In the genomic region with DNA sequence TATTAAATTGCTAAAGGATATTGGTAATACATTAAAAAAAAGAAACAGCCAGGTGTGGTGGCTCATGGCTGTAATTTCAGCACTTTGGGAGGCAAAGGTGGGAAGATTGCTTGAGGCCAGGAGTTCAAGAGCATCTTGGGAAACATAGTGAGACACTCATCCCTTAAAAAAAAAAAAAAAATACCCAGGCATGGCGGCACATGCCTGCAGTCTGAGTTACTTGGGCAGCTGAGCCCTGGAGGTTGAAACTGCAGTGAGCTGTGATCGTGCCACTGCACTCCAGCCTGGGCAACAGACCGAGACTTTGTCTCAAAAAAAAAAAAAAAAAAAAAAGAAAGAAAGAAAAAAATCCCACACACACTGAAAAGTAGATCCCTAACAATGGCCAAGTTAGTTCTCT, we compare ENCODE assay signal across 29 cellular contexts. TPM values are rescaled to one million over a fixed set of nuclear protein-coding genes. Genes with fewer than 3 reads are reported as not detected.
"Had no signal": no experiment of that assay in that cellular context is flagged by ENCODE, and none has a peak within 500 bp of the region (broad histone marks: within the 10 kb centered on the region; RNA-seq: fewer than 3 reads in every experiment).

No MANE protein-coding gene starts in this region.

- H3K4me2 ChIP-seq: smooth muscle cell had no signal

- DNase-seq: activated CD4-positive, alpha-beta memory T cell treated with anti-CD3 and anti-CD28 coated beads, Interleukin-2, amount 10 ng/mL, durations not matched to agents 7 days and 5 days; activated CD4-positive, alpha-beta T cell treated with anti-CD3 and anti-CD28 coated beads for 1 hour; activated CD4-positive, alpha-beta T cell treated with anti-CD3 and anti-CD28 coated beads, Interleukin-2, amount 10 ng/mL, durations not matched to agents 7 days and 5 days; activated gamma-delta T cell treated with Interleukin-2 at 50 U/mL for 16 hours; activated naive CD4-positive, alpha-beta T cell treated with anti-CD3 and anti-CD28 coated beads, Interleukin-2, amount 50 U/mL, for 16 hours; activated T-cell treated with anti-CD3 and anti-CD28 coated beads, Interleukin-2, amount 50 U/mL, for 4 hours; amniotic stem cell; endodermal cell; foreskin fibroblast; heart right ventricle; left cardiac atrium; left ventricle myocardium superior; naive thymus-derived CD4-positive, alpha-beta T cell; ovary; sigmoid colon; stimulated activated CD4-positive, alpha-beta T cell treated with anti-CD3 and anti-CD28 coated beads, Interleukin-1b, Interleukin-23, amount 100 ng/mL, for 48 hours; stimulated activated naive B cell treated with anti-CD40 and anti-IgM and Interleukin-4, amounts not matched to agents 10 μg/mL and 1 μg/mL and 100 μg/mL, for 72 hours; stomach; T-helper 2 cell; upper lobe of left lung had no signal

- H3K9me3 ChIP-seq: breast epithelium, heart right ventricle, ovary, prostate gland, sigmoid colon, stomach, thyroid gland, upper lobe of left lung, vagina had no signal

- H3K36me3 ChIP-seq: breast epithelium, heart right ventricle, ovary, prostate gland, sigmoid colon, thyroid gland, upper lobe of left lung, vagina had no signal

- H3K4me3 Mint-ChIP-seq: activated CD4-positive, alpha-beta memory T cell treated with anti-CD3 and anti-CD28 coated beads, Interleukin-2, amount 10 ng/mL, durations not matched to agents 7 days and 5 days; activated CD4-positive, alpha-beta T cell treated with anti-CD3 and anti-CD28 coated beads, Interleukin-2, amount 10 ng/mL, durations not matched to agents 7 days and 5 days; activated T-cell treated with anti-CD3 and anti-CD28 coated beads, Interleukin-2, amount 50 U/mL, for 4 hours; activated T-helper 17 cell treated with anti-CD3 and anti-CD28 coated beads, Interleukin-2, amount 50 U/mL, for 72 hours; central memory CD8-positive, alpha-beta T cell; dendritic cell treated with granulocyte-macrophage colony-stimulating factor and Interleukin-4, amounts not matched to agents 40 ng/mL and 50 ng/mL, for 4 days; endodermal cell; naive thymus-derived CD4-positive, alpha-beta T cell; stimulated activated naive B cell treated with anti-CD40 and anti-IgM and Interleukin-4, amounts not matched to agents 10 μg/mL and 1 μg/mL and 100 μg/mL, for 72 hours; WTC11 had no signal

- H3K4me3 ChIP-seq: breast epithelium, heart right ventricle, ovary, prostate gland, sigmoid colon, smooth muscle cell, stomach, thyroid gland, upper lobe of left lung, vagina had no signal

- ATAC-seq: activated T-cell treated with anti-CD3 and anti-CD28 coated beads, Interleukin-2, amount 50 U/mL, for 4 hours; activated T-helper 17 cell treated with anti-CD3 and anti-CD28 coated beads, Interleukin-2, amount 50 U/mL, for 72 hours; heart right ventricle; left cardiac atrium; left ventricle myocardium superior; naive thymus-derived CD4-positive, alpha-beta T cell; stimulated activated naive B cell treated with anti-CD40 and anti-IgM and Interleukin-4, amounts not matched to agents 10 μg/mL and 1 μg/mL and 100 μg/mL, for 72 hours; WTC11 had no signal

- H3K4me1 Mint-ChIP-seq: activated CD4-positive, alpha-beta memory T cell treated with anti-CD3 and anti-CD28 coated beads, Interleukin-2, amount 10 ng/mL, durations not matched to agents 7 days and 5 days; activated CD4-positive, alpha-beta T cell treated with anti-CD3 and anti-CD28 coated beads, Interleukin-2, amount 10 ng/mL, durations not matched to agents 7 days and 5 days; activated T-helper 17 cell treated with anti-CD3 and anti-CD28 coated beads, Interleukin-2, amount 50 U/mL, for 72 hours; central memory CD8-positive, alpha-beta T cell had no signal

- H3K27ac Mint-ChIP-seq: activated CD4-positive, alpha-beta memory T cell treated with anti-CD3 and anti-CD28 coated beads, Interleukin-2, amount 10 ng/mL, durations not matched to agents 7 days and 5 days; activated CD4-positive, alpha-beta T cell treated with anti-CD3 and anti-CD28 coated beads, Interleukin-2, amount 10 ng/mL, durations not matched to agents 7 days and 5 days; activated T-helper 17 cell treated with anti-CD3 and anti-CD28 coated beads, Interleukin-2, amount 50 U/mL, for 72 hours; dendritic cell treated with granulocyte-macrophage colony-stimulating factor and Interleukin-4, amounts not matched to agents 40 ng/mL and 50 ng/mL, for 4 days; endodermal cell; naive thymus-derived CD4-positive, alpha-beta T cell; stimulated activated naive B cell treated with anti-CD40 and anti-IgM and Interleukin-4, amounts not matched to agents 10 μg/mL and 1 μg/mL and 100 μg/mL, for 72 hours had no signal

- H3K27me3 Mint-ChIP-seq: activated CD4-positive, alpha-beta memory T cell treated with anti-CD3 and anti-CD28 coated beads, Interleukin-2, amount 10 ng/mL, durations not matched to agents 7 days and 5 days; activated CD4-positive, alpha-beta T cell treated with anti-CD3 and anti-CD28 coated beads, Interleukin-2, amount 10 ng/mL, durations not matched to agents 7 days and 5 days; activated T-helper 17 cell treated with anti-CD3 and anti-CD28 coated beads, Interleukin-2, amount 50 U/mL, for 72 hours; central memory CD8-positive, alpha-beta T cell; dendritic cell treated with granulocyte-macrophage colony-stimulating factor and Interleukin-4, amounts not matched to agents 40 ng/mL and 50 ng/mL, for 4 days; naive thymus-derived CD4-positive, alpha-beta T cell; stimulated activated naive B cell treated with anti-CD40 and anti-IgM and Interleukin-4, amounts not matched to agents 10 μg/mL and 1 μg/mL and 100 μg/mL, for 72 hours had no signal

- H3K27me3 ChIP-seq: breast epithelium, ovary, sigmoid colon, stomach, thyroid gland, upper lobe of left lung, vagina had no signal

- H3K4me1 ChIP-seq: breast epithelium, heart right ventricle, prostate gland, thyroid gland, upper lobe of left lung had no signal

- H3K9me3 Mint-ChIP-seq: activated CD4-positive, alpha-beta memory T cell treated with anti-CD3 and anti-CD28 coated beads, Interleukin-2, amount 10 ng/mL, durations not matched to agents 7 days and 5 days; activated CD4-positive, alpha-beta T cell treated with anti-CD3 and anti-CD28 coated beads, Interleukin-2, amount 10 ng/mL, durations not matched to agents 7 days and 5 days; activated T-cell treated with anti-CD3 and anti-CD28 coated beads, Interleukin-2, amount 50 U/mL, for 4 hours; activated T-helper 17 cell treated with anti-CD3 and anti-CD28 coated beads, Interleukin-2, amount 50 U/mL, for 72 hours; central memory CD8-positive, alpha-beta T cell; dendritic cell treated with granulocyte-macrophage colony-stimulating factor and Interleukin-4, amounts not matched to agents 40 ng/mL and 50 ng/mL, for 4 days; endodermal cell; stimulated activated naive B cell treated with anti-CD40 and anti-IgM and Interleukin-4, amounts not matched to agents 10 μg/mL and 1 μg/mL and 100 μg/mL, for 72 hours; WTC11 had no signal

- H3K27ac ChIP-seq: breast epithelium, heart right ventricle, ovary, prostate gland, sigmoid colon, stomach, thyroid gland, upper lobe of left lung, vagina had no signal

- H3K36me3 Mint-ChIP-seq: naive thymus-derived CD4-positive, alpha-beta T cell had no signal

RNA-seq across cellular contexts. Expression of a gene that starts 59.7 kb away (rescaled TPM):
- polyA plus RNA-seq: smooth muscle cell had no signal
